6 cellular contexts compared by ENCODE assay signal in genomic region chr9:35756275-35756742, GRCh38. TPM values are rescaled to one million over a fixed set of nuclear protein-coding genes. Genes with fewer than 3 reads are reported as not detected.
DNase-seq lines count a peak whose midpoint lies in the region; TF ChIP-seq lines count a peak whose summit lies in the region.

No MANE protein-coding gene starts in this region.

- H3K36me3 ChIP-seq in OCI-LY7 (ENCODE audit: insufficient read depth, low read length): peaks cover 32% of the 10 kb centered on the region
- H3K36me3 ChIP-seq in prostate gland: peaks cover 0 to 11% of the 10 kb centered on the region in 2 donors

- peak overlapping the region; percentile 74 for H3K4me2 ChIP-seq in OCI-LY7 (ENCODE audit: low read length)

- H3K27ac ChIP-seq in OCI-LY7 (ENCODE audit: low read depth, low read length, poor library complexity, severe bottlenecking): peak overlapping the region; percentile 94
- peak overlapping the region; percentile 86 to 93 for H3K27ac ChIP-seq in coronary artery
- H3K27ac ChIP-seq in prostate gland: peak overlapping the region; percentile 83 to 93

- 39% methylated on average over 10 of the region's 10 CpGs for WGBS in prostate gland

- no peaks in the 10 kb centered on the region for H3K27me3 ChIP-seq in prostate gland (replicated peaks; ENCODE audit: insufficient read depth)

- DNase-seq in OCI-LY7 (ENCODE audit: low spot score): no peak
- DNase-seq in coronary artery (ENCODE audit: low spot score): no peak
- peak; percentile 50 for DNase-seq in prostate gland (ENCODE audit: low spot score)
- DNase-seq in NCI-H1436 (lab: John Stamatoyannopoulos, UW): no peak
- DNase-seq in NCI-H1694 treated with DMSO at 0.1 percent for 48 hours (lab: John Stamatoyannopoulos, UW): no peak

- H3K9me3 ChIP-seq in OCI-LY7 (ENCODE audit: low read length): no peaks in the 10 kb centered on the region
- H3K9me3 ChIP-seq in prostate gland: no peaks in the 10 kb centered on the region

- H3K4me3 ChIP-seq in GM08714 (ENCODE audit: low read length) (peak overlapping the region; percentile 77; the same call in 1 of the 2 replicates), OCI-LY7 (ENCODE audit: low read depth, low read length, poor library complexity, severe bottlenecking) (peak overlapping the region; percentile 74), coronary artery (peak overlapping the region; percentile 77), prostate gland (peak overlapping the region; percentile 55 to 59)

- BruUV-seq in OCI-LY7 (replicated peaks; lab: Mats Ljungman, UMichigan): no TSS peak

- TF ChIP-seq CTCF in OCI-LY7 (conservative IDR thresholded peaks at IDR 0.05; ENCODE audit: low read length) (peak; percentile 84; the same call in 1 of the 2 replicates), coronary artery (IDR thresholded peaks at IDR 0.05) (peak; percentile 66), prostate gland (IDR thresholded peaks at IDR 0.05) (peak in 3 of 4 experiments; percentile 42 to 78 (median 46))

- H2AFZ ChIP-seq in OCI-LY7 (ENCODE audit: low read length): peak overlapping the region; percentile 21; the same call in 1 of the 2 replicates

- POLR2A ChIA-PET in OCI-LY7 (lab: Charles Lee): interaction anchor here (0.7 to 1.6 kb wide), 5 partner anchors 8 to 139 kb away, joined by 3 to 6 read pairs (median 4); no protein-coding TSS in a partner anchor

- intact Hi-C loops in OCI-LY7 (cut with micrococcal nuclease; ENCODE audit: unreplicated experiment) (loop anchor here (2.0 to 5.0 kb wide), 3 partner anchors 24 to 139 kb away; partner anchors contain the start of genes CD72, CREB3, HINT2 and TLN1), prostate gland (cut with DNase I) (no loop called here)

- peaks cover 68% of the 10 kb centered on the region for H3K4me1 ChIP-seq in OCI-LY7 (ENCODE audit: insufficient read depth, low read length, poor library complexity, severe bottlenecking)
- H3K4me1 ChIP-seq in prostate gland (replicated peaks): no peaks in the 10 kb centered on the region

- TF ChIP-seq POLR2A in prostate gland (IDR thresholded peaks at IDR 0.05): no peak

- CTCF ChIA-PET in OCI-LY7 (lab: Charles Lee; ENCODE audit: unreplicated experiment): interaction anchor here (0.7 to 1.4 kb wide), 6 partner anchors 8 to 1091 kb away, joined by 3 to 8 read pairs (median 4); partner anchors contain the start of gene CREB3

- H3K9me2 ChIP-seq in OCI-LY7 (ENCODE audit: insufficient read depth, low read length): no peaks in the 10 kb centered on the region

- peaks cover 34% of the 10 kb centered on the region for H3K79me2 ChIP-seq in OCI-LY7 (ENCODE audit: insufficient read depth, low read depth, low read length)

- no peaks in the 10 kb centered on the region for H4K20me1 ChIP-seq in OCI-LY7 (ENCODE audit: insufficient read depth, low read length)

RNA-seq across cellular contexts. Expression of gene MSMP, which starts 2.2 kb away (rescaled TPM):
- total RNA-seq in OCI-LY7 (2014; rRNA removed; shearing (Covaris generic)): 0.67 and 2.3 TPM in 2 replicates
- total RNA-seq in OCI-LY7 (2022) (4.1 and 4.4 TPM in 2 replicates), prostate gland (not detected)

RNA-seq across cellular contexts. Expression of gene RGP1, which starts 7.2 kb away (rescaled TPM):
- 12.3 and 13.5 TPM in 2 replicates for total RNA-seq in OCI-LY7 (2014; rRNA removed; shearing (Covaris generic))
- total RNA-seq in OCI-LY7 (2022) (27.1 and 31.3 TPM in 2 replicates), prostate gland (10 to 100 TPM; 19.4 to 30.3 TPM)

RNA-seq across cellular contexts. Expression of gene GBA2, which starts 7.3 kb away (rescaled TPM):
- total RNA-seq in OCI-LY7 (2014; rRNA removed; shearing (Covaris generic)): 66.0 and 75.4 TPM in 2 replicates
- total RNA-seq in OCI-LY7 (2022): 68.2 and 70.4 TPM in 2 replicates
- 10 to 100 TPM; 48.5 to 55.4 TPM for total RNA-seq in prostate gland

RNA-seq across cellular contexts. Expression of gene CREB3, which starts 23.8 kb away (rescaled TPM):
- 16.8 and 18.2 TPM in 2 replicates for total RNA-seq in OCI-LY7 (2014; rRNA removed; shearing (Covaris generic))
- total RNA-seq in OCI-LY7 (2022) (21.9 and 23.0 TPM in 2 replicates), prostate gland (100 to 1,000 TPM in 1 of 2 donors, 10 to 100 TPM in 1; 60.9 to 120 TPM)

RNA-seq across cellular contexts. Expression of gene TLN1, which starts 24.3 kb away (rescaled TPM):
- total RNA-seq in OCI-LY7 (2014; rRNA removed; shearing (Covaris generic)): 87.5 and 98.8 TPM in 2 replicates
- total RNA-seq in OCI-LY7 (2022): 169 and 177 TPM in 2 replicates
- 100 to 1,000 TPM; 167 to 315 TPM for total RNA-seq in prostate gland
